12 cellular contexts compared by ENCODE assay signal in genomic region chr6:152112503-152113261, GRCh38.
DNase-seq lines count a peak whose midpoint lies in the region; ATAC-seq and TF ChIP-seq lines count a peak whose summit lies in the region.
"Had no signal": no experiment of that assay in that cellular context is flagged by ENCODE, and none has a peak within 500 bp of the region (broad histone marks: within the 10 kb centered on the region; RNA-seq: fewer than 3 reads in every experiment).

No MANE protein-coding gene starts in this region.

- WGBS in thyroid gland, 2 donors = 78 to 86% methylated on average over 12 to 15 of the region's 15 CpGs

- H3K4me1 ChIP-seq in thyroid gland = no peaks in the 10 kb centered on the region

- in situ Hi-C loops in ACHN (cut with HindIII; ENCODE audit: low pct_ligation_motif_present, low pct_unique_long_range_greater_than_20kb, low sequenced_read_pairs) = no loop called here

- peak; percentile 68 for ATAC-seq in HG02798 (IDR thresholded peaks at IDR 0.05; ENCODE audit: poor library complexity, unreplicated experiment)
- no peak for ATAC-seq in GM18498 (IDR thresholded peaks at IDR 0.05; ENCODE audit: unreplicated experiment)
- ATAC-seq: HCT116 had no signal

- no peaks in the 10 kb centered on the region for H3K36me3 ChIP-seq in thyroid gland

- intact Hi-C loops in thyroid gland (cut with DNase I) = no loop called here

- no peaks in the 10 kb centered on the region for H3K27me3 ChIP-seq in thyroid gland

- DNase-seq in dermis microvascular lymphatic vessel endothelial cell (ENCODE audit: low read depth in 2 of 2) (peak; percentile 47 to 71), medulla oblongata (ENCODE audit: extremely low spot score) (peak; percentile 54), thyroid gland (peak; percentile 40 to 45), ACHN (no peak), LoVo (ENCODE audit: low spot score) (no peak), AML-193 (lab: John Stamatoyannopoulos, UW) (no peak)
- DNase-seq: activated naive CD8-positive, alpha-beta T cell treated with anti-CD3 and anti-CD28 coated beads, Interleukin-2, amount 10 ng/mL, durations not matched to agents 7 days and 5 days; Karpas-422; NCI-H2171 had no signal

- TF ChIP-seq CTCF in thyroid gland (IDR thresholded peaks at IDR 0.05) = no peak

- no peak overlapping the region for H3K4me3 ChIP-seq in thyroid gland (replicated peaks in 1 of 3)

- H3K27ac ChIP-seq in thyroid gland = no peak overlapping the region

- TF ChIP-seq POLR2A in thyroid gland (IDR thresholded peaks at IDR 0.05) = no peak

- no peaks in the 10 kb centered on the region for H3K9me3 ChIP-seq in thyroid gland

Comparison
In these comparisons a context has a peak if more than half of its experiments do, and no peak if none do; other contexts are left out.
1. DNase-seq: peak in dermis microvascular lymphatic vessel endothelial cell (2 of 2), medulla oblongata (single experiment) and thyroid gland (2 of 2); none in ACHN (single experiment), LoVo (single experiment) and AML-193 (0 of 2).